1 cellular context compared by ENCODE assay signal in the genomic region with DNA sequence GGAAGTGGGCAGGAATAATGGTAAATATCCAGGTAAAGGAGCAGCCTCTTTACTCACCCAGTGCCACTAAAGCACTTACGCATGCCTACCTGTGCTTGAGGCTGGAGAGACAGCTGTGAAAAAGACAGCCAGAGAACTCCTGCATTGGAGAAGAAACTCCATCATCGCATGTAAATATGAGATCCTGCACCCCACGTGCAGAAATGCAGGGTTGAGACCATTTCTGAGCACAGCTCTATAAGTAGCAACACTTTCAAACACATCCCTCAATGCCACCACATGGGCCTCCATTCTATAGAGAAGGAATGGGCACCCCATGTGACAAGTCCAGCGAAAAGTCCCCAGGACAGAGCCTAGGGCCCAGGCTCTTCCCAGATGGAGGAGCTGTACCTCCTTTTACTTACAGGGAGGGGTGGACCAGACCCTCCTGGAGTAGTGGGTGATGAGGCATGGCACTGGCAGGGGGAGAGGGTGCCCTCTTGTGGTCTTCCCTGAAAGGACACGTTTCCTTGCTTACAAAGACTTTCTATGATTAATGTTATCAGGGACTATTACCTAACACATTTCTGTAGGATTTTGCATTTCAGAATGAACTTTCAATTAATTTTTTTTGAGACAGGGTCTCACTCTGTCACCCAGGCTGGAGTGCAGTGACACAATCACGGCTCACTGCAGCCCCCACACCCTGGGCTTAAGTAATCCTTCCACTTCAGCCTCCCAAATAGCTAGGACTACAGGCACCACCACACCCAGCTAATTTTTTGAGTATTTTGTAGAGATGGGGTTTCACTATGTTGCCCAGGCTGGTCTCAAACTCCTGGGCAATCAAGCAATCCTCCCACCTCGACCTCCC.
TF ChIP-seq lines count a peak whose summit lies in the region.

No MANE protein-coding gene starts in this region.

TF ChIP-seq in K562, 482 proteins besides CTCF, POLR2A, EP300 and RAD21 (continued from another document):
- TF ChIP-seq CHD1 (IDR thresholded peaks at IDR 0.05; ENCODE audit: low read length) (no peak), ZFP36 (IDR thresholded peaks at IDR 0.05; ENCODE audit: low read depth, low read length, partially characterized antibody) (no peak), SMARCE1 (IDR thresholded peaks at IDR 0.05) (no peak), CBFA2T3 (IDR thresholded peaks at IDR 0.05) (no peak), NCOA1 (IDR thresholded peaks at IDR 0.05; ENCODE audit: low read depth) (no peak), ZNF699 (CRISPR knock-in tag; IDR thresholded peaks at IDR 0.05; ENCODE audit: insufficient replicate concordance) (no peak), LCOR (CRISPR knock-in tag; IDR thresholded peaks at IDR 0.05) (no peak), ZNF785 (CRISPR knock-in tag; IDR thresholded peaks at IDR 0.05) (no peak), RBM25 (IDR thresholded peaks at IDR 0.05; ENCODE audit: low read depth, low read length, severe bottlenecking) (no peak), KLF6 (CRISPR knock-in tag; IDR thresholded peaks at IDR 0.05; ENCODE audit: borderline replicate concordance) (no peak), ARID1B (IDR thresholded peaks at IDR 0.05) (no peak), SP1 (CRISPR knock-in tag; IDR thresholded peaks at IDR 0.05) (peak; percentile 38; the same call in 1 of the 2 replicates), ZNF3 (CRISPR knock-in tag; IDR thresholded peaks at IDR 0.05) (no peak), SREBF1 (IDR thresholded peaks at IDR 0.05; ENCODE audit: borderline replicate concordance, low read depth, low read length) (no peak), RAD51 (IDR thresholded peaks at IDR 0.05; ENCODE audit: borderline replicate concordance, low read depth) (no peak), ATF7 (IDR thresholded peaks at IDR 0.05) (no peak), ZNF561 (CRISPR knock-in tag; conservative IDR thresholded peaks at IDR 0.05) (no peak), HDAC3 (IDR thresholded peaks at IDR 0.05; ENCODE audit: borderline replicate concordance, partially characterized antibody) (no peak), NELFE (IDR thresholded peaks at IDR 0.05; ENCODE audit: insufficient read depth, insufficient read length) (no peak), TCF7 (IDR thresholded peaks at IDR 0.05; ENCODE audit: borderline replicate concordance) (no peak), NR2C1 (IDR thresholded peaks at IDR 0.05) (no peak), NR2C1 (tag; IDR thresholded peaks at IDR 0.05) (no peak), RBM15 (IDR thresholded peaks at IDR 0.05; ENCODE audit: insufficient read depth, low read length) (no peak), JUND (IDR thresholded peaks at IDR 0.05; ENCODE audit: borderline replicate concordance, low read depth, low read length) (peak; percentile 46; the same call in 1 of the 2 replicates), JUND (tag; IDR thresholded peaks at IDR 0.05; ENCODE audit: borderline replicate concordance, low read depth, low read length) (no peak), ILK (tag; IDR thresholded peaks at IDR 0.05; ENCODE audit: borderline replicate concordance, low read depth) (no peak), NR2C2 (CRISPR knock-in tag; IDR thresholded peaks at IDR 0.05) (no peak), NR2C2 (tag; IDR thresholded peaks at IDR 0.05) (no peak), KAT2B (IDR thresholded peaks at IDR 0.05; ENCODE audit: low read depth, low read length) (no peak), NR4A1 (CRISPR knock-in tag; IDR thresholded peaks at IDR 0.05) (no peak), NR4A1 (tag; IDR thresholded peaks at IDR 0.05) (no peak), ELF2 (CRISPR knock-in tag; IDR thresholded peaks at IDR 0.05) (0 out of 2 replicates have a peak, but pooled peaks have one; percentile 45), ZKSCAN3 (CRISPR knock-in tag; IDR thresholded peaks at IDR 0.05) (no peak), GABPA (tag; conservative IDR thresholded peaks at IDR 0.05; ENCODE audit: low read depth) (no peak), ESRRB (CRISPR knock-in tag; IDR thresholded peaks at IDR 0.05; ENCODE audit: borderline replicate concordance) (no peak), RNF2 (IDR thresholded peaks at IDR 0.05) (no peak), E2F3 (CRISPR knock-in tag; IDR thresholded peaks at IDR 0.05) (no peak), ZNF77 (CRISPR knock-in tag; IDR thresholded peaks at IDR 0.05) (no peak), TFAM (CRISPR knock-in tag; conservative IDR thresholded peaks at IDR 0.05) (no peak)
- TF ChIP-seq, protein P1, sequence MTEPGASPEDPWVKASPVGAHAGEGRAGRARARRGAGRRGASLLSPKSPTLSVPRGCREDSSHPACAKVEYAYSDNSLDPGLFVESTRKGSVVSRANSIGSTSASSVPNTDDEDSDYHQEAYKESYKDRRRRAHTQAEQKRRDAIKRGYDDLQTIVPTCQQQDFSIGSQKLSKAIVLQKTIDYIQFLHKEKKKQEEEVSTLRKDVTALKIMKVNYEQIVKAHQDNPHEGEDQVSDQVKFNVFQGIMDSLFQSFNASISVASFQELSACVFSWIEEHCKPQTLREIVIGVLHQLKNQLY (CRISPR knock-in tag; conservative IDR thresholded peaks at IDR 0.05) = no peak
- TF ChIP-seq, protein P2, sequence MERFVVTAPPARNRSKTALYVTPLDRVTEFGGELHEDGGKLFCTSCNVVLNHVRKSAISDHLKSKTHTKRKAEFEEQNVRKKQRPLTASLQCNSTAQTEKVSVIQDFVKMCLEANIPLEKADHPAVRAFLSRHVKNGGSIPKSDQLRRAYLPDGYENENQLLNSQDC (CRISPR knock-in tag; IDR thresholded peaks at IDR 0.05) = no peak
- TF ChIP-seq, protein P3, sequence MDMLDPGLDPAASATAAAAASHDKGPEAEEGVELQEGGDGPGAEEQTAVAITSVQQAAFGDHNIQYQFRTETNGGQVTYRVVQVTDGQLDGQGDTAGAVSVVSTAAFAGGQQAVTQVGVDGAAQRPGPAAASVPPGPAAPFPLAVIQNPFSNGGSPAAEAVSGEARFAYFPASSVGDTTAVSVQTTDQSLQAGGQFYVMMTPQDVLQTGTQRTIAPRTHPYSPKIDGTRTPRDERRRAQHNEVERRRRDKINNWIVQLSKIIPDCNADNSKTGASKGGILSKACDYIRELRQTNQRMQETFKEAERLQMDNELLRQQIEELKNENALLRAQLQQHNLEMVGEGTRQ (CRISPR knock-in tag; IDR thresholded peaks at IDR 0.05) = no peak
- TF ChIP-seq, protein P4, sequence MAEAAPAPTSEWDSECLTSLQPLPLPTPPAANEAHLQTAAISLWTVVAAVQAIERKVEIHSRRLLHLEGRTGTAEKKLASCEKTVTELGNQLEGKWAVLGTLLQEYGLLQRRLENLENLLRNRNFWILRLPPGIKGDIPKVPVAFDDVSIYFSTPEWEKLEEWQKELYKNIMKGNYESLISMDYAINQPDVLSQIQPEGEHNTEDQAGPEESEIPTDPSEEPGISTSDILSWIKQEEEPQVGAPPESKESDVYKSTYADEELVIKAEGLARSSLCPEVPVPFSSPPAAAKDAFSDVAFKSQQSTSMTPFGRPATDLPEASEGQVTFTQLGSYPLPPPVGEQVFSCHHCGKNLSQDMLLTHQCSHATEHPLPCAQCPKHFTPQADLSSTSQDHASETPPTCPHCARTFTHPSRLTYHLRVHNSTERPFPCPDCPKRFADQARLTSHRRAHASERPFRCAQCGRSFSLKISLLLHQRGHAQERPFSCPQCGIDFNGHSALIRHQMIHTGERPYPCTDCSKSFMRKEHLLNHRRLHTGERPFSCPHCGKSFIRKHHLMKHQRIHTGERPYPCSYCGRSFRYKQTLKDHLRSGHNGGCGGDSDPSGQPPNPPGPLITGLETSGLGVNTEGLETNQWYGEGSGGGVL (CRISPR knock-in tag; IDR thresholded peaks at IDR 0.05) = no peak
